8 cellular contexts compared by ENCODE assay signal in genomic region chr9:133146746-133147411, GRCh38. TPM values are rescaled to one million over a fixed set of nuclear protein-coding genes. Genes with fewer than 3 reads are reported as not detected.
DNase-seq lines count a peak whose midpoint lies in the region; ATAC-seq and TF ChIP-seq lines count a peak whose summit lies in the region.

No MANE protein-coding gene starts in this region.

- no peak for TF ChIP-seq RAD21 in SK-N-SH (IDR thresholded peaks at IDR 0.05; ENCODE audit: low read length)

- H3K9me3 Mint-ChIP-seq in WTC11 = no peaks in the 10 kb centered on the region
- no peaks in the 10 kb centered on the region for H3K9me3 Mint-ChIP-seq in stimulated activated effector memory CD8-positive, alpha-beta T cell treated with anti-CD3 and anti-CD28 coated beads, Interleukin-12 subunit alpha, Interleukin-12 subunit beta, amount 100 ng/mL, for 72 hours

- H3K27me3 ChIP-seq in SK-N-SH (ENCODE audit: insufficient read depth) (no peaks in the 10 kb centered on the region), esophagus muscularis mucosa (no peaks in the 10 kb centered on the region)

- WGBS in SK-N-SH (ENCODE audit: low lambda C conversion rate) = 61% methylated on average over 7 of the region's 7 CpGs
- WGBS in esophagus muscularis mucosa = 66% methylated on average over 6 of the region's 7 CpGs

- TF ChIP-seq POLR2A in esophagus muscularis mucosa (IDR thresholded peaks at IDR 0.05; ENCODE audit: low read depth) = no peak

- CTCF ChIA-PET in SK-N-SH (lab: Yijun Ruan, JAX) (interaction anchor here (0.8 to 11.6 kb wide), 22 partner anchors 9 to 175 kb away, joined by 3 to 810 read pairs (median 8); partner anchors contain the start of genes CEL, GBGT1, GTF3C5 and RALGDS), WTC11 (lab: Charles Lee) (interaction anchor here (0.9 to 5.4 kb wide), 19 partner anchors 10 to 144 kb away, joined by 3 to 93 read pairs (median 4); partner anchors contain the start of gene RALGDS)

- no peaks in the 10 kb centered on the region for H3K36me3 Mint-ChIP-seq in WTC11
- peaks cover 62% of the 10 kb centered on the region for H3K36me3 Mint-ChIP-seq in stimulated activated effector memory CD8-positive, alpha-beta T cell treated with anti-CD3 and anti-CD28 coated beads, Interleukin-12 subunit alpha, Interleukin-12 subunit beta, amount 100 ng/mL, for 72 hours

- H3K4me3 ChIP-seq in SK-N-SH (ENCODE audit: low read depth in 2 of 2, low read length in 1 of 2) (peak overlapping the region; percentile 76 to 81; a peak in 3 of 4 replicates), esophagus muscularis mucosa (peak overlapping the region in 1 of 4 donors; percentile 75)

- peaks cover 10% of the 10 kb centered on the region for H3K27me3 Mint-ChIP-seq in WTC11 (ENCODE audit: low read depth)

- peak overlapping the region; percentile 99 for H3K4me2 ChIP-seq in SK-N-SH

- H3K4me1 Mint-ChIP-seq in WTC11 = peaks cover 24% of the 10 kb centered on the region
- peaks cover 64% of the 10 kb centered on the region for H3K4me1 Mint-ChIP-seq in stimulated activated effector memory CD8-positive, alpha-beta T cell treated with anti-CD3 and anti-CD28 coated beads, Interleukin-12 subunit alpha, Interleukin-12 subunit beta, amount 100 ng/mL, for 72 hours

- H3K9me3 ChIP-seq in SK-N-SH = no peaks in the 10 kb centered on the region
- no peaks in the 10 kb centered on the region for H3K9me3 ChIP-seq in esophagus muscularis mucosa

- DNase-seq in SK-N-SH (no peak), WTC11 (ENCODE audit: low spot score) (no peak), esophagus muscularis mucosa (ENCODE audit: extremely low spot score) (no peak), cerebellum (ENCODE audit: low spot score) (no peak), KG1 (lab: John Stamatoyannopoulos, UW) (no peak)
- no peak for DNase-seq in stimulated activated effector memory CD8-positive, alpha-beta T cell treated with anti-CD3 and anti-CD28 coated beads, Interleukin-12 subunit alpha, Interleukin-12 subunit beta, amount 100 ng/mL, for 72 hours (ENCODE audit: low spot score in 2 of 2)

- TF ChIP-seq CTCF in SK-N-SH (IDR thresholded peaks at IDR 0.05) (no peak), WTC11 (IDR thresholded peaks at IDR 0.05) (no peak), esophagus muscularis mucosa (IDR thresholded peaks at IDR 0.05) (no peak)

- no peak overlapping the region for H3K9ac ChIP-seq in SK-N-SH

- peaks cover 0 to 45% of the 10 kb centered on the region in 2 experiments; a peak in 3 of 4 replicates for H3K4me1 ChIP-seq in SK-N-SH (ENCODE audit: control insufficient read depth in 1 of 2, insufficient read depth in 2 of 2, low read depth in 1 of 2, low read length in 1 of 2)
- H3K4me1 ChIP-seq in esophagus muscularis mucosa = peaks cover 52 to 71% (median 62%) of the 10 kb centered on the region in 4 donors

- no peak overlapping the region for H3K27ac Mint-ChIP-seq in WTC11
- peak overlapping the region; percentile 96 for H3K27ac Mint-ChIP-seq in stimulated activated effector memory CD8-positive, alpha-beta T cell treated with anti-CD3 and anti-CD28 coated beads, Interleukin-12 subunit alpha, Interleukin-12 subunit beta, amount 100 ng/mL, for 72 hours

- peaks cover 9% of the 10 kb centered on the region for H3F3A ChIP-seq in SK-N-SH (replicated peaks; ENCODE audit: insufficient read depth)

- 0 out of 2 replicates have a peak overlapping the region, but pooled peaks have one; percentile 83 for H3K4me3 Mint-ChIP-seq in WTC11
- peak overlapping the region; percentile 95 for H3K4me3 Mint-ChIP-seq in stimulated activated effector memory CD8-positive, alpha-beta T cell treated with anti-CD3 and anti-CD28 coated beads, Interleukin-12 subunit alpha, Interleukin-12 subunit beta, amount 100 ng/mL, for 72 hours

- intact Hi-C loops in esophagus muscularis mucosa (cut with DNase I) = loop anchor here (5.0 kb wide), 1 partner anchor 115 kb away; the partner anchor contains the start of gene GTF3C5

- peaks cover 45% of the 10 kb centered on the region for H4K20me1 ChIP-seq in SK-N-SH (ENCODE audit: insufficient read depth)

- H2AFZ ChIP-seq in SK-N-SH (ENCODE audit: low read depth) = no peak overlapping the region

- ATAC-seq in SK-N-SH treated with all-trans-retinoic acid at 6 μM for 48 hours (no peak), WTC11 (no peak), GM18517 (IDR thresholded peaks at IDR 0.05; ENCODE audit: unreplicated experiment) (no peak)
- no peak for ATAC-seq in stimulated activated effector memory CD8-positive, alpha-beta T cell treated with anti-CD3 and anti-CD28 coated beads, Interleukin-12 subunit alpha, Interleukin-12 subunit beta, amount 100 ng/mL, for 72 hours

- POLR2A ChIA-PET in SK-N-SH (lab: Yijun Ruan, JAX) (interaction anchor here (1.0 to 2.3 kb wide), 3 partner anchors 24 to 124 kb away, joined by 3 to 5 read pairs (median 5); no protein-coding TSS in a partner anchor), WTC11 (lab: Charles Lee) (interaction anchor here (0.6 to 1.2 kb wide), 2 partner anchors 14 to 38 kb away, joined by 3 read pairs; no protein-coding TSS in a partner anchor)

- H3K79me2 ChIP-seq in SK-N-SH (ENCODE audit: insufficient read depth) = peaks cover 36% of the 10 kb centered on the region; the same call in 1 of the 2 replicates

- no peaks in the 10 kb centered on the region for H3K9me2 ChIP-seq in SK-N-SH

- TF ChIP-seq EP300 in SK-N-SH (IDR thresholded peaks at IDR 0.05; ENCODE audit: borderline replicate concordance in 1 of 2, low read depth in 1 of 2, low read length in 1 of 2) (no peak), esophagus muscularis mucosa (IDR thresholded peaks at IDR 0.05) (no peak)

- H3K36me3 ChIP-seq in SK-N-SH (replicated peaks in 1 of 2; ENCODE audit: control insufficient read depth in 1 of 2, insufficient read depth in 2 of 2, low read length in 1 of 2) (peaks cover 0 to 2% of the 10 kb centered on the region in 2 experiments), esophagus muscularis mucosa (no peaks in the 10 kb centered on the region)

- H3K27ac ChIP-seq in SK-N-SH (ENCODE audit: low read depth in 2 of 2, low read length in 1 of 2) (no peak overlapping the region), esophagus muscularis mucosa (replicated peaks in 1 of 4) (peak overlapping the region; percentile 85 to 94 (median 88))

TF ChIP-seq in SK-N-SH, 30 proteins besides CTCF, POLR2A, EP300 and RAD21 (continues in another document):
- no peak for TF ChIP-seq MAX (IDR thresholded peaks at IDR 0.05; ENCODE audit: low read depth)
- no peak for TF ChIP-seq SMC3 (IDR thresholded peaks at IDR 0.05; ENCODE audit: low read depth, low read length)
- TF ChIP-seq TEAD4 (IDR thresholded peaks at IDR 0.05; ENCODE audit: borderline replicate concordance, insufficient read depth) = no peak
- TF ChIP-seq USF1 (IDR thresholded peaks at IDR 0.05; ENCODE audit: borderline replicate concordance, low read depth) = no peak

TF ChIP-seq in SK-N-SH treated with all-trans-retinoic acid at 6 μM for 48 hours, 23 proteins besides CTCF, POLR2A, EP300 and RAD21 (continues in another document):
- no peak for TF ChIP-seq SNAI2 (CRISPR knock-in tag; IDR thresholded peaks at IDR 0.05)
- no peak for TF ChIP-seq ZFP30 (CRISPR knock-in tag; IDR thresholded peaks at IDR 0.05)
- no peak for TF ChIP-seq RARB (CRISPR knock-in tag; IDR thresholded peaks at IDR 0.05)

TF ChIP-seq in WTC11, 78 proteins besides CTCF, POLR2A, EP300 and RAD21 (continues in another document):
- TF ChIP-seq STAT6 (CRISPR knock-in tag; conservative IDR thresholded peaks at IDR 0.05; ENCODE audit: low read depth) = no peak
- TF ChIP-seq FOXK1 (CRISPR knock-in tag; IDR thresholded peaks at IDR 0.05) = no peak
- no peak for TF ChIP-seq MXD4 (CRISPR knock-in tag; IDR thresholded peaks at IDR 0.05; ENCODE audit: borderline replicate concordance)
- TF ChIP-seq JAZF1 (CRISPR knock-in tag; IDR thresholded peaks at IDR 0.05) = no peak
- no peak for TF ChIP-seq NR2C2 (CRISPR knock-in tag; IDR thresholded peaks at IDR 0.05)
- TF ChIP-seq NFE2L1 (CRISPR knock-in tag; IDR thresholded peaks at IDR 0.05) = no peak

RNA-seq across cellular contexts. Expression of gene GBGT1, which starts 16.8 kb away (rescaled TPM):
- 0.45 and 0.51 TPM in 2 replicates for polyA plus RNA-seq in SK-N-SH (2012; rRNA removed)
- 0.22 and 0.30 TPM in 2 replicates for polyA plus RNA-seq in SK-N-SH (2012; cell fraction: cytosol; rRNA removed)
- polyA plus RNA-seq in SK-N-SH (2012; cell fraction: nucleus; rRNA removed) = 1.1 and 1.7 TPM in 2 replicates
- total RNA-seq in WTC11 (2021) (14.5 to 16.7 TPM (median 16.5 TPM) in 3 replicates), esophagus muscularis mucosa (10 to 100 TPM; 15.9 to 19.1 (median 17.5) TPM), cerebellum (3.0 TPM)

RNA-seq across cellular contexts. Expression of gene RALGDS, which starts 25.8 kb away (rescaled TPM):
- polyA plus RNA-seq in SK-N-SH (2012; rRNA removed) = 64.1 and 64.7 TPM in 2 replicates
- 29.8 and 47.9 TPM in 2 replicates for polyA plus RNA-seq in SK-N-SH (2012; cell fraction: cytosol; rRNA removed)
- 152 and 169 TPM in 2 replicates for polyA plus RNA-seq in SK-N-SH (2012; cell fraction: nucleus; rRNA removed)
- 19.5 to 23.2 TPM (median 22.9 TPM) in 3 replicates for total RNA-seq in WTC11 (2021)
- total RNA-seq in esophagus muscularis mucosa = 10 to 100 TPM; 48.6 to 67.4 (median 54.8) TPM
- 83.9 TPM for total RNA-seq in cerebellum

Comparison
In these comparisons a context has a peak if more than half of its experiments do, and no peak if none do; other contexts are left out.
1. H3K27ac ChIP-seq: peak in esophagus muscularis mucosa (4 of 4); none in SK-N-SH (0 of 2).